8 cellular contexts compared by ENCODE assay signal in the genomic region with DNA sequence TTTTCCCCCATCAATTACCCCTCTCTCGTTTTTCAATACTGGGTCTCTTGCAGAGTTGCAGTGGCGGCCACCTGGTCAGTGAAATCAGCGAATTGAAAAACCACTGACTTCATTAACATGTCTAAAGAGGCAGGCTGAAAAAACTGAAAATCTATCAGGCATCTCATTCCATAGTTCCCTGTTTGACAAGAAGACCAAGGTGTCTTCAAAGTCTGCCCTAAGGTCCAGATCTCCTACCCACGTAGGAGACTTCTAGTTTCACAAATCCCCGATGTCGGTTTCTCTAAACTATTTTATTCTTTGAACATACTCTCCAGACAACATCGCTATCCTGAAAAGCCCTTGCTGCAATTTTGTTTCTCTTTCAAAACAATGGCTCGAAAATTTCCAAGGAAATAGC. TPM values are rescaled to one million over a fixed set of nuclear protein-coding genes. Genes with fewer than 3 reads are reported as not detected.
DNase-seq lines count a peak whose midpoint lies in the region; ATAC-seq and TF ChIP-seq lines count a peak whose summit lies in the region.

No MANE protein-coding gene starts in this region.

- H3K4me3 Mint-ChIP-seq in CD14-positive monocyte (peak overlapping the region; percentile 97 to 98), nephron (peak overlapping the region; percentile 99)

- no peak for TF ChIP-seq CTCF in CD14-positive monocyte (IDR thresholded peaks at IDR 0.05)
- no peak for TF ChIP-seq CTCF in LNCaP clone FGC (IDR thresholded peaks at IDR 0.05; ENCODE audit: control insufficient read depth, extremely low read depth, insufficient read depth)
- no peak for TF ChIP-seq CTCF in choroid plexus epithelial cell (conservative IDR thresholded peaks at IDR 0.05; ENCODE audit: low read depth, low read length)
- no peak for TF ChIP-seq CTCF in nephron (IDR thresholded peaks at IDR 0.05; ENCODE audit: unreplicated experiment in 3 of 3)
- TF ChIP-seq CTCF in GM10248 (IDR thresholded peaks at IDR 0.05; ENCODE audit: control extremely low read depth, extremely low read depth, low read depth, missing control alignments): no peak

- H3K4me3 ChIP-seq in LNCaP clone FGC (ENCODE audit: low read depth, low read length) (peak overlapping the region; percentile 97), choroid plexus epithelial cell (ENCODE audit: low read depth, low read length) (peak overlapping the region; percentile 88)

- H3K9me3 Mint-ChIP-seq in CD14-positive monocyte (no peaks in the 10 kb centered on the region), nephron (no peaks in the 10 kb centered on the region)

- H3K4me1 Mint-ChIP-seq in CD14-positive monocyte (peaks cover 45% of the 10 kb centered on the region), nephron (peaks cover 55% of the 10 kb centered on the region)

- no peak for DNase-seq in CD14-positive monocyte (ENCODE audit: low spot score)
- no peak for DNase-seq in LNCaP clone FGC (ENCODE audit: low read depth)
- DNase-seq in choroid plexus epithelial cell (ENCODE audit: low read depth): no peak
- DNase-seq in GM10248 (ENCODE audit: extremely low spot score): no peak
- no peak for DNase-seq in NCI-H2171 (lab: John Stamatoyannopoulos, UW)

- ATAC-seq in HG03565 (IDR thresholded peaks at IDR 0.05; ENCODE audit: unreplicated experiment) (no peak), HG03469 (IDR thresholded peaks at IDR 0.05; ENCODE audit: unreplicated experiment) (no peak)

- H3K36me3 Mint-ChIP-seq in CD14-positive monocyte (peaks cover 24 to 30% of the 10 kb centered on the region in 2 donors), nephron (ENCODE audit: low read depth) (peaks cover 43% of the 10 kb centered on the region)

- POLR2A ChIA-PET in GM10248 (lab: Yijun Ruan, JAX): interaction anchor here (0.7 kb wide), 1 partner anchor 105 kb away, joined by 3 read pairs; no protein-coding TSS in a partner anchor

- CTCF ChIA-PET in GM10248 (lab: Yijun Ruan, JAX): interaction anchor here (1.0 to 30.8 kb wide), 6 partner anchors 10 to 42 kb away, joined by 3 to 776 read pairs (median 6); a partner anchor contains a TSS

- H3K27ac Mint-ChIP-seq in CD14-positive monocyte (peak overlapping the region; percentile 90 to 98 (median 95)), nephron (peak overlapping the region; percentile 97 to 99 (median 99))

- H3K27me3 Mint-ChIP-seq in CD14-positive monocyte (ENCODE audit: low read depth in 3 of 3): peaks cover 0 to 1% (median 0%) of the 10 kb centered on the region in 3 donors
- H3K27me3 Mint-ChIP-seq in nephron (ENCODE audit: low read depth): no peaks in the 10 kb centered on the region

- intact Hi-C loops in CD14-positive monocyte (cut with micrococcal nuclease): loop anchor here in 1 of 2 donors (2.0 kb wide), 1 partner anchor 103 kb away; a partner anchor contains a TSS

RNA-seq across cellular contexts. Expression of a gene that starts 0.8 kb away (rescaled TPM):
- 10 to 100 TPM; 48.4 to 57.0 TPM for polyA plus RNA-seq in CD14-positive monocyte

RNA-seq across cellular contexts. Expression of a gene that starts 2.3 kb away (rescaled TPM):
- under 1 TPM; 0.27 to 0.34 TPM for polyA plus RNA-seq in CD14-positive monocyte

RNA-seq across cellular contexts. Expression of a gene that starts 23.1 kb away (rescaled TPM):
- 100 to 1,000 TPM; 124 to 153 TPM for polyA plus RNA-seq in CD14-positive monocyte

RNA-seq across cellular contexts. Expression of a gene that starts 25.0 kb away (rescaled TPM):
- 10 to 100 TPM; 30.6 to 53.2 TPM for polyA plus RNA-seq in CD14-positive monocyte

RNA-seq across cellular contexts. Expression of a gene that starts 28.6 kb away (rescaled TPM):
- 10 to 100 TPM; 25.9 to 35.0 TPM for polyA plus RNA-seq in CD14-positive monocyte
